In the genomic region with DNA sequence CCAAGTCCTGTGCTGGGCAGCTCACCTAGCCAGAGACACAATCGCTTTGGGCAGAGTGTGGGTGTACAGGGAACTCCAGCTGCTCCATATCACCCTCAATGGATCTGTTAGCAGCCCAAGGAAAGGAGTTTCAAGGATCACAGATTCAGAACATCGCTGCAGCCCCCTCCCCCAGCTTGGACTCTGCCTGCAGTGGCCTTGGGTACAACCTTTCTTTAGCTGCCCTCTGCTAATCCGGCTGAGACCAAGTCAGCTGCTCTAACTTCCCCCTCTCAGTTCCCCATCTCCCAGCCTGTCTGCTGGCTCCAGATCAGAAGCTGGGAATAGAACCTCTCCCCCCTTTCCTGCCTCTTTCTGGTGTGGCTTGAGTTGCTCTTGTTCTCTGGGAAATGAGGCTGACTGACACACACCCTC, we compare ENCODE assay signal across 9 cellular contexts. TPM values are rescaled to one million over a fixed set of nuclear protein-coding genes. Genes with fewer than 3 reads are reported as not detected.
DNase-seq lines count a peak whose midpoint lies in the region; ATAC-seq and TF ChIP-seq lines count a peak whose summit lies in the region.
"Had no signal": no experiment of that assay in that cellular context is flagged by ENCODE, and none has a peak within 500 bp of the region (broad histone marks: within the 10 kb centered on the region; RNA-seq: fewer than 3 reads in every experiment).

No MANE protein-coding gene starts in this region.

- peaks cover 19 to 25% of the 10 kb centered on the region in 2 experiments for H3K4me1 ChIP-seq in HCT116 (ENCODE audit: control insufficient read depth in 1 of 2, insufficient read depth in 2 of 2, low read length in 2 of 2)
- H3K4me1 ChIP-seq in right cardiac atrium (ENCODE audit: control insufficient read depth, insufficient read depth, low read length): peaks cover 7% of the 10 kb centered on the region

- RAD21 ChIA-PET in HCT116 (lab: Charles Lee; ENCODE audit: low non-redundant PET in 1 of 2, low total read pairs in 2 of 2, uncharacterized antibody in 2 of 2, unreplicated experiment in 2 of 2): no interaction called here

- no peaks in the 10 kb centered on the region for H3K9me3 Mint-ChIP-seq in WTC11

- POLR2A ChIA-PET in HCT116 (lab: Charles Lee): interaction anchor here (1.0 kb wide), 1 partner anchor 298 kb away, joined by 3 read pairs; no protein-coding TSS in a partner anchor
- POLR2A ChIA-PET in WTC11 (lab: Charles Lee): no interaction called here
- POLR2A ChIA-PET in RWPE1 (lab: Yijun Ruan, JAX; ENCODE audit: low non-redundant PET): no interaction called here

- H3K9ac ChIP-seq in HCT116 (ENCODE audit: low read length): no peak overlapping the region

- no peak for DNase-seq in HCT116 (ENCODE audit: low read depth, low spot score)
- no peak for DNase-seq in WTC11 (ENCODE audit: low spot score)
- DNase-seq in right cardiac atrium: peak in 2 of 3 donors; percentile 66 to 70
- no peak for DNase-seq in sciatic nerve (ENCODE audit: low spot score)
- DNase-seq in RWPE1 (ENCODE audit: low spot score): no peak
- no peak for DNase-seq in GM13977 (ENCODE audit: low spot score)
- no peak for DNase-seq in activated CD8-positive, alpha-beta memory T cell treated with anti-CD3 and anti-CD28 coated beads, Interleukin-2, amount 50 U/mL, for 4 hours

- in situ Hi-C loops in GM13977 (cut with MboI; ENCODE audit: low pct_unique_long_range_greater_than_20kb, low sequenced_read_pairs, unreplicated experiment): no loop called here

- no peaks in the 10 kb centered on the region for H3K36me3 ChIP-seq in HCT116 (ENCODE audit: control insufficient read depth in 1 of 2, insufficient read depth in 2 of 2, low read length in 2 of 2)

- ATAC-seq in HCT116 (no peak), WTC11 (no peak), right cardiac atrium (peak; percentile 4 to 8), sciatic nerve (peak; percentile 31), GM18868 (IDR thresholded peaks at IDR 0.05; ENCODE audit: unreplicated experiment) (no peak)

- no peak for TF ChIP-seq RAD21 in HCT116 (IDR thresholded peaks at IDR 0.05; ENCODE audit: low read depth)

- no peaks in the 10 kb centered on the region for H3K9me3 ChIP-seq in HCT116 (ENCODE audit: control insufficient read depth in 1 of 2, insufficient read depth in 1 of 2, low read depth in 1 of 2, low read length in 2 of 2)
- no peaks in the 10 kb centered on the region for H3K9me3 ChIP-seq in right cardiac atrium (ENCODE audit: control insufficient read depth, low read length)

- no peaks in the 10 kb centered on the region for H3K9me2 ChIP-seq in HCT116 (ENCODE audit: insufficient read depth)

- H3K27me3 ChIP-seq in HCT116 (ENCODE audit: insufficient read depth, low read length): no peaks in the 10 kb centered on the region
- H3K27me3 ChIP-seq in right cardiac atrium (ENCODE audit: control insufficient read depth, insufficient read depth): no peaks in the 10 kb centered on the region

- peaks cover 9% of the 10 kb centered on the region for H3K4me1 Mint-ChIP-seq in WTC11

- no peaks in the 10 kb centered on the region for H3K36me3 Mint-ChIP-seq in WTC11

- no TSS peak for BruUV-seq in HCT116 (replicated peaks; lab: Mats Ljungman, UMichigan)

- 0 out of 4 replicates have a peak overlapping the region, but pooled peaks of 1 of the 2 experiments have one; percentile 65 for H3K4me3 ChIP-seq in HCT116 (replicated peaks in 1 of 2; ENCODE audit: low read depth in 1 of 2, low read length in 2 of 2)
- H3K4me3 ChIP-seq in right cardiac atrium (ENCODE audit: low read length): no peak overlapping the region

- no peak overlapping the region for H2AFZ ChIP-seq in HCT116 (ENCODE audit: low read depth, low read length, poor library complexity, severe bottlenecking)

- H3K27ac ChIP-seq in HCT116 (ENCODE audit: low read depth, low read length): peak overlapping the region; percentile 23; the same call in 1 of the 2 replicates
- H3K27ac ChIP-seq in right cardiac atrium (ENCODE audit: low read length): peak overlapping the region; percentile 4
- no peak overlapping the region for H3K27ac ChIP-seq in RWPE1

- CTCF ChIA-PET in HCT116 (lab: Charles Lee): interaction anchor here (1.3 kb wide), 1 partner anchor 22 kb away, joined by 3 read pairs; no protein-coding TSS in a partner anchor
- CTCF ChIA-PET in WTC11 (lab: Charles Lee): interaction anchor here (2.8 kb wide), 1 partner anchor 22 kb away, joined by 13 read pairs; no protein-coding TSS in a partner anchor
- CTCF ChIA-PET in RWPE1 (lab: Yijun Ruan, JAX): interaction anchor here (0.5 to 0.6 kb wide), 2 partner anchors 17 to 22 kb away, joined by 3 read pairs; no protein-coding TSS in a partner anchor

- intact Hi-C loops in HCT116 (cut with micrococcal nuclease) (no loop called here), right cardiac atrium (cut with DNase I) (loop anchor here in 2 of 4 donors (10.0 kb wide), 1 partner anchor 65 kb away; a partner anchor contains a TSS), sciatic nerve (cut with DNase I) (no loop called here)

- WGBS in right cardiac atrium: 37% methylated on average over 3 of the region's 3 CpGs

- H3K27ac Mint-ChIP-seq in WTC11: no peak overlapping the region

- H4K20me1 ChIP-seq in HCT116 (ENCODE audit: insufficient read depth): no peaks in the 10 kb centered on the region

- no peak for TF ChIP-seq POLR2A in HCT116 (IDR thresholded peaks at IDR 0.05; ENCODE audit: borderline replicate concordance, extremely low read depth, insufficient read depth, insufficient read length)

- H3K4me2 ChIP-seq in HCT116 (ENCODE audit: low read length): peak overlapping the region; percentile 94

- H3K27me3 Mint-ChIP-seq in WTC11 (ENCODE audit: low read depth): peaks cover 80% of the 10 kb centered on the region

- H3K79me2 ChIP-seq in HCT116 (ENCODE audit: insufficient read depth, low read length): no peaks in the 10 kb centered on the region

- peak overlapping the region; percentile 70 for H3K4me3 Mint-ChIP-seq in WTC11

- TF ChIP-seq CTCF in HCT116 (IDR thresholded peaks at IDR 0.05 in 2 of 3, conservative IDR thresholded peaks at IDR 0.05 in 1 of 3; ENCODE audit: borderline replicate concordance in 1 of 3, insufficient read depth in 1 of 3, low read depth in 2 of 3, low read length in 2 of 3): no peak
- no peak for TF ChIP-seq CTCF in WTC11 (IDR thresholded peaks at IDR 0.05)
- no peak for TF ChIP-seq CTCF in RWPE1 (conservative IDR thresholded peaks at IDR 0.05; ENCODE audit: low read depth)
- no peak for TF ChIP-seq CTCF in GM13977 (IDR thresholded peaks at IDR 0.05; ENCODE audit: extremely low read depth, insufficient read depth, missing control alignments)

TF ChIP-seq in HCT116, 20 proteins besides CTCF, POLR2A, EP300 and RAD21 (continues in another document):
- TF ChIP-seq SIN3A (IDR thresholded peaks at IDR 0.05; ENCODE audit: low read depth) (no peak), ELF1 (IDR thresholded peaks at IDR 0.05; ENCODE audit: borderline replicate concordance, low read depth) (no peak), SRF (IDR thresholded peaks at IDR 0.05; ENCODE audit: low read depth) (no peak), CEBPB (IDR thresholded peaks at IDR 0.05; ENCODE audit: low read depth) (no peak), CBX3 (IDR thresholded peaks at IDR 0.05; ENCODE audit: low read depth) (no peak), EZH2phosphoT487 (IDR thresholded peaks at IDR 0.05; ENCODE audit: borderline replicate concordance) (no peak)
- TF ChIP-seq, protein P1, sequence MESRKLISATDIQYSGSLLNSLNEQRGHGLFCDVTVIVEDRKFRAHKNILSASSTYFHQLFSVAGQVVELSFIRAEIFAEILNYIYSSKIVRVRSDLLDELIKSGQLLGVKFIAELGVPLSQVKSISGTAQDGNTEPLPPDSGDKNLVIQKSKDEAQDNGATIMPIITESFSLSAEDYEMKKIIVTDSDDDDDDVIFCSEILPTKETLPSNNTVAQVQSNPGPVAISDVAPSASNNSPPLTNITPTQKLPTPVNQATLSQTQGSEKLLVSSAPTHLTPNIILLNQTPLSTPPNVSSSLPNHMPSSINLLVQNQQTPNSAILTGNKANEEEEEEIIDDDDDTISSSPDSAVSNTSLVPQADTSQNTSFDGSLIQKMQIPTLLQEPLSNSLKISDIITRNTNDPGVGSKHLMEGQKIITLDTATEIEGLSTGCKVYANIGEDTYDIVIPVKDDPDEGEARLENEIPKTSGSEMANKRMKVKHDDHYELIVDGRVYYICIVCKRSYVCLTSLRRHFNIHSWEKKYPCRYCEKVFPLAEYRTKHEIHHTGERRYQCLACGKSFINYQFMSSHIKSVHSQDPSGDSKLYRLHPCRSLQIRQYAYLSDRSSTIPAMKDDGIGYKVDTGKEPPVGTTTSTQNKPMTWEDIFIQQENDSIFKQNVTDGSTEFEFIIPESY (IDR thresholded peaks at IDR 0.05; ENCODE audit: extremely low read depth, insufficient replicate concordance, low read length): no peak

TF ChIP-seq in WTC11, 78 proteins besides CTCF, POLR2A, EP300 and RAD21 (continues in another document):
- no peak for TF ChIP-seq IRF2 (CRISPR knock-in tag; IDR thresholded peaks at IDR 0.05; ENCODE audit: borderline replicate concordance, low read depth)
- TF ChIP-seq TEAD4 (CRISPR knock-in tag; IDR thresholded peaks at IDR 0.05): no peak
- no peak for TF ChIP-seq FOXJ3 (CRISPR knock-in tag; IDR thresholded peaks at IDR 0.05; ENCODE audit: borderline replicate concordance)
- no peak for TF ChIP-seq PRRX2 (CRISPR knock-in tag; IDR thresholded peaks at IDR 0.05)
- TF ChIP-seq, protein P2, sequence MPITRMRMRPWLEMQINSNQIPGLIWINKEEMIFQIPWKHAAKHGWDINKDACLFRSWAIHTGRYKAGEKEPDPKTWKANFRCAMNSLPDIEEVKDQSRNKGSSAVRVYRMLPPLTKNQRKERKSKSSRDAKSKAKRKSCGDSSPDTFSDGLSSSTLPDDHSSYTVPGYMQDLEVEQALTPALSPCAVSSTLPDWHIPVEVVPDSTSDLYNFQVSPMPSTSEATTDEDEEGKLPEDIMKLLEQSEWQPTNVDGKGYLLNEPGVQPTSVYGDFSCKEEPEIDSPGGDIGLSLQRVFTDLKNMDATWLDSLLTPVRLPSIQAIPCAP (CRISPR knock-in tag; IDR thresholded peaks at IDR 0.05): no peak
- no peak for TF ChIP-seq ATF1 (CRISPR knock-in tag; IDR thresholded peaks at IDR 0.05)
- TF ChIP-seq ZNF121 (CRISPR knock-in tag; IDR thresholded peaks at IDR 0.05): no peak

RNA-seq across cellular contexts. Expression of a gene that starts 1.3 kb away (rescaled TPM):
- total RNA-seq in HCT116 (2021; ENCODE audit: unreplicated experiment) (2.0 TPM), WTC11 (2021) (1.3 to 1.7 TPM (median 1.6 TPM) in 3 replicates), right cardiac atrium (1 to 10 TPM; 4.6 to 6.8 (median 5.1) TPM), sciatic nerve (7.0 TPM)
- polyA plus RNA-seq in HCT116 (2012): 0.71 and 1.1 TPM in 2 replicates
- polyA plus RNA-seq in right cardiac atrium: 3.6 TPM

RNA-seq across cellular contexts. Expression of a gene that starts 26.1 kb away (rescaled TPM):
- total RNA-seq in HCT116 (2021; ENCODE audit: unreplicated experiment) (not detected), WTC11 (2021) (0.32 to 0.64 TPM (median 0.52 TPM) in 3 replicates), right cardiac atrium (1 to 10 TPM; 1.0 to 1.3 (median 1.1) TPM), sciatic nerve (0.58 TPM)
- polyA plus RNA-seq in HCT116 (2012): 0.05 and 0.10 TPM in 2 replicates
- 0.66 TPM for polyA plus RNA-seq in right cardiac atrium
- polyA plus RNA-seq: aorta had no signal

Comparison
In these comparisons a context has a peak if more than half of its experiments do, and no peak if none do; other contexts are left out.
1. ATAC-seq: peak in right cardiac atrium (2 of 2) and sciatic nerve (single experiment); none in HCT116 (single experiment), WTC11 (single experiment) and GM18868 (single experiment).
2. DNase-seq: peak in right cardiac atrium (2 of 3); none in HCT116 (single experiment), WTC11 (single experiment), sciatic nerve (single experiment), RWPE1 (single experiment), GM13977 (single experiment) and activated CD8-positive, alpha-beta memory T cell treated with anti-CD3 and anti-CD28 coated beads, Interleukin-2, amount 50 U/mL, for 4 hours (single experiment).